In genomic region chr11:32586576-32587190, GRCh38 we compare ENCODE assay signal across 8 cellular contexts. TPM values are rescaled to one million over a fixed set of nuclear protein-coding genes. Genes with fewer than 3 reads are reported as not detected.
A peak's percentile ranks its signal among the peaks of the same experiment; 100 is the strongest.
DNase-seq lines count a peak whose midpoint lies in the region; ATAC-seq and TF ChIP-seq lines count a peak whose summit lies in the region.

No MANE protein-coding gene starts in this region.

- TF ChIP-seq POLR2A in erythroblast (IDR thresholded peaks at IDR 0.05; ENCODE audit: low read length) (no peak), Peyer's patch (IDR thresholded peaks at IDR 0.05) (no peak)

- H3K27ac ChIP-seq in AG04450 (ENCODE audit: low read depth, low read length) = no peak overlapping the region
- H3K27ac ChIP-seq in Panc1 (ENCODE audit: low read length) = peak overlapping the region; percentile 37; the same call in 1 of the 2 replicates
- H3K27ac ChIP-seq in Peyer's patch = no peak overlapping the region
- no peak overlapping the region for H3K27ac ChIP-seq in dorsolateral prefrontal cortex

- TF ChIP-seq CTCF in AG04450 (IDR thresholded peaks at IDR 0.05; ENCODE audit: low read depth, low read length) = peak; percentile 43
- TF ChIP-seq CTCF in GM06990 (IDR thresholded peaks at IDR 0.05; ENCODE audit: insufficient read depth, low read length, poor library complexity, severe bottlenecking) = peak; percentile 33
- TF ChIP-seq CTCF in Panc1 (IDR thresholded peaks at IDR 0.05) = peak; percentile 68
- TF ChIP-seq CTCF in Peyer's patch (IDR thresholded peaks at IDR 0.05) = no peak
- TF ChIP-seq CTCF in dorsolateral prefrontal cortex (IDR thresholded peaks at IDR 0.05 in 54 of 56, conservative IDR thresholded peaks at IDR 0.05 in 2 of 56; ENCODE audit: low read depth in 1 of 56, partially characterized antibody in 56 of 56) = no peak

- no peaks in the 10 kb centered on the region for H3K27me3 ChIP-seq in AG04450 (ENCODE audit: control insufficient read depth, insufficient read depth, low read length)
- H3K27me3 ChIP-seq in GM06990 (replicated peaks; ENCODE audit: control insufficient read depth, insufficient read depth, low read length) = no peaks in the 10 kb centered on the region
- no peaks in the 10 kb centered on the region for H3K27me3 ChIP-seq in Panc1 (ENCODE audit: control insufficient read depth, insufficient read depth, low read length)
- H3K27me3 ChIP-seq in Peyer's patch = no peaks in the 10 kb centered on the region
- no peaks in the 10 kb centered on the region for H3K27me3 ChIP-seq in dorsolateral prefrontal cortex

- H3K9me3 ChIP-seq in AG04450 (ENCODE audit: control insufficient read depth, insufficient read depth, low read length) = peaks cover 3% of the 10 kb centered on the region; the same call in 1 of the 2 replicates
- no peaks in the 10 kb centered on the region for H3K9me3 ChIP-seq in Panc1 (ENCODE audit: control insufficient read depth, insufficient read depth, low read depth, low read length)
- no peaks in the 10 kb centered on the region for H3K9me3 ChIP-seq in Peyer's patch

- in situ Hi-C loops in Panc1 (cut with HindIII; ENCODE audit: low pct_unique_long_range_greater_than_20kb, low sequenced_read_pairs) = no loop called here

- CTCF ChIA-PET in AG04450 (lab: Charles Lee) (interaction anchor here (0.5 kb wide), 1 partner anchor 253 kb away, joined by 5 read pairs; no protein-coding TSS in a partner anchor), Panc1 (lab: Charles Lee) (no interaction called here)

- H3K4me3 ChIP-seq in AG04450 (ENCODE audit: low read depth, low read length) (no peak overlapping the region), GM06990 (replicated peaks; ENCODE audit: low read depth, low read length) (no peak overlapping the region), Panc1 (ENCODE audit: low read depth in 2 of 2, low read length in 2 of 2) (peak overlapping the region in 1 of 2 experiments; percentile 1; a peak in 1 of 4 replicates), Peyer's patch (no peak overlapping the region), dorsolateral prefrontal cortex (no peak overlapping the region)

- intact Hi-C loops in Panc1 (cut with micrococcal nuclease; ENCODE audit: unreplicated experiment) (no loop called here), dorsolateral prefrontal cortex (cut with DNase I) (no loop called here)

- POLR2A ChIA-PET in AG04450 (lab: Yijun Ruan, JAX) (no interaction called here), Panc1 (lab: Charles Lee) (no interaction called here)

- ATAC-seq in Panc1 = no peak

- no TSS peak for BruUV-seq in Panc1 (replicated peaks; lab: Mats Ljungman, UMichigan)

- H3K36me3 ChIP-seq in GM06990 (ENCODE audit: control insufficient read depth, insufficient read depth, low read length) = peaks cover 16% of the 10 kb centered on the region
- H3K36me3 ChIP-seq in Panc1 (ENCODE audit: control insufficient read depth, insufficient read depth, low read length) = peaks cover 32% of the 10 kb centered on the region
- peaks cover 0 to 40% (median 0%) of the 10 kb centered on the region in 3 donors for H3K36me3 ChIP-seq in Peyer's patch

- H3K4me1 ChIP-seq in Panc1 (ENCODE audit: control insufficient read depth, insufficient read depth, low read length) (peaks cover 20% of the 10 kb centered on the region), Peyer's patch (peaks cover 0 to 13% (median 2%) of the 10 kb centered on the region in 4 donors)

- DNase-seq in AG04450 (ENCODE audit: low read depth, low spot score) (no peak), GM06990 (ENCODE audit: extremely low read depth, insufficient read length) (no peak), Panc1 (ENCODE audit: low read depth, low spot score) (no peak), erythroblast (lab: John Stamatoyannopoulos, UW) (peak; percentile 33 to 50), DMS153 treated with DMSO at 0.1 percent for 48 hours (lab: John Stamatoyannopoulos, UW; ENCODE audit: unreplicated experiment) (no peak), NCI-H510A treated with DMSO at 0.1 percent for 48 hours (lab: John Stamatoyannopoulos, UW) (no peak), Peyer's patch (no peak), dorsolateral prefrontal cortex (no peak)

RNA-seq across cellular contexts. Expression of gene EIF3M, which starts 3.1 kb away (rescaled TPM):
- 476 and 584 TPM in 2 replicates for polyA plus RNA-seq in AG04450 (2011; rRNA removed)
- polyA minus RNA-seq in AG04450 (2011; rRNA and poly(A)+ RNA removed) = 131 and 202 TPM in 2 replicates
- total RNA-seq in Panc1 (2021; ENCODE audit: unreplicated experiment) (270 TPM), Peyer's patch (100 to 1,000 TPM; 136 to 311 (median 185) TPM), dorsolateral prefrontal cortex (100 to 1,000 TPM in 58 of 120 experiments, 10 to 100 TPM in 62; 63.1 to 130 (median 99.4) TPM)
- 237 TPM for polyA plus RNA-seq in Panc1 (2012; ENCODE audit: insufficient read length)

Comparison
In these comparisons a context has a peak if more than half of its experiments do, and no peak if none do; other contexts are left out.
1. DNase-seq: peak in erythroblast (2 of 2); none in AG04450 (single experiment), GM06990 (single experiment), Panc1 (single experiment), DMS153 treated with DMSO at 0.1 percent for 48 hours (single experiment), NCI-H510A treated with DMSO at 0.1 percent for 48 hours (single experiment), Peyer's patch (0 of 3) and dorsolateral prefrontal cortex (0 of 10).
2. CTCF ChIP-seq: peak in AG04450 (single experiment), GM06990 (single experiment) and Panc1 (single experiment); none in Peyer's patch (0 of 6) and dorsolateral prefrontal cortex (0 of 56).